ENCODE assay signal across 7 cellular contexts in the genomic region with DNA sequence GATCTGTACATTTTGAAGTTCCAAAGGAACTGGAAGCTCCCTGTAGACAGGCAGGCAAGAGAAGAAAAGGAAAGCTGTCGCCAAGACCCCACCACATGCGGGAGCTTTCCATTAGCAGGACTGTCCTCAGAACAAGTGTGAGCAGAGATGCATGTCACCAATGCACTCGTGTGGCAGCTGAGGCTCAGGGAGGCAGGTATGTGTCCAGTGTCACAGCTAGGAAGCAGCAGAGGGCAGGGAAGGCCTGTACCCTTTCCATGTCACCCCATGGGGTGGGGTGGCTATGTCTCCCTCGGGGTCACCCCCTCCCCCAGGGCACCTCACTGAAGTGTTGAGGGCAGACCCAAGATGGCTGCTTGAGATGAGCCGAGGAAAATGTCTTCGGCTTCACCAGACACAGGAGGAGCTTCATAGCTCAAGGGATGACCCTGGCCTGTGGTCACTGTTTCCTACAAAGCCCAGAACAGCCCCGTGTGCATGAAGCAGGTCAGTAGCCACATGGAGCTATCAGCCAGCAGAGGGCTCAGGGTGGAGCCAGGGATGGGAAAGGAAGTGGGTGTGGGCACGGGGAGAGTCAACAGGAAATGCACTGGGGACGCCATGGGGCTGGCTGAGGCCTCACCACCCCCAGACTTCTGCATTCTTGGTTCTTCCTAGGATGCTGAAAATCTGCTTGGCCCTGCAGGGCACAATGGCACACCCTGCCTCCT.
DNase-seq lines count a peak whose midpoint lies in the region; ATAC-seq lines count a peak whose summit lies in the region.

No MANE protein-coding gene starts in this region.

- H3K4me1 Mint-ChIP-seq in activated naive CD8-positive, alpha-beta T cell treated with anti-CD3 and anti-CD28 coated beads, Interleukin-2, amount 50 U/mL, for 24 hours: peaks cover 82% of the 10 kb centered on the region

- H3K4me3 ChIP-seq in SJSA1: no peak overlapping the region

- 0 out of 2 replicates have a peak overlapping the region, but pooled peaks have one; percentile 32 for H3K27ac ChIP-seq in SJSA1

- peak; percentile 67 for ATAC-seq in GM18517 (IDR thresholded peaks at IDR 0.05; ENCODE audit: unreplicated experiment)
- peak; percentile 55 for ATAC-seq in HG02938 (IDR thresholded peaks at IDR 0.05; ENCODE audit: unreplicated experiment)
- ATAC-seq in activated naive CD8-positive, alpha-beta T cell treated with anti-CD3 and anti-CD28 coated beads, Interleukin-2, amount 50 U/mL, for 24 hours: peak; percentile 73
- no peak for ATAC-seq in HG03439 (IDR thresholded peaks at IDR 0.05; ENCODE audit: unreplicated experiment)

- H3K36me3 Mint-ChIP-seq in activated naive CD8-positive, alpha-beta T cell treated with anti-CD3 and anti-CD28 coated beads, Interleukin-2, amount 50 U/mL, for 24 hours (ENCODE audit: low read depth): no peaks in the 10 kb centered on the region

- DNase-seq in SJSA1 (ENCODE audit: low read depth in 1 of 2, low spot score in 2 of 2) (peak; percentile 28 to 61), iPS-NIHi7 (ENCODE audit: extremely low spot score) (peak; percentile 59)
- DNase-seq in activated naive CD8-positive, alpha-beta T cell treated with anti-CD3 and anti-CD28 coated beads, Interleukin-2, amount 50 U/mL, for 24 hours: peak; percentile 61
- DNase-seq in stimulated activated CD4-positive, alpha-beta T cell treated with anti-CD3 and anti-CD28 coated beads, Interleukin-4, amount 100 ng/mL, for 24 hours: peak; percentile 67

- peak overlapping the region; percentile 62 for H3K27ac Mint-ChIP-seq in activated naive CD8-positive, alpha-beta T cell treated with anti-CD3 and anti-CD28 coated beads, Interleukin-2, amount 50 U/mL, for 24 hours

- H3K27me3 Mint-ChIP-seq in activated naive CD8-positive, alpha-beta T cell treated with anti-CD3 and anti-CD28 coated beads, Interleukin-2, amount 50 U/mL, for 24 hours: no peaks in the 10 kb centered on the region

- no peaks in the 10 kb centered on the region for H3K36me3 ChIP-seq in SJSA1

- H3K27me3 ChIP-seq in SJSA1 (replicated peaks): no peaks in the 10 kb centered on the region

- H3K9me3 Mint-ChIP-seq in activated naive CD8-positive, alpha-beta T cell treated with anti-CD3 and anti-CD28 coated beads, Interleukin-2, amount 50 U/mL, for 24 hours: no peaks in the 10 kb centered on the region

- H3K4me3 Mint-ChIP-seq in activated naive CD8-positive, alpha-beta T cell treated with anti-CD3 and anti-CD28 coated beads, Interleukin-2, amount 50 U/mL, for 24 hours: no peak overlapping the region

- H3K4me1 ChIP-seq in SJSA1 (replicated peaks): peaks cover 20% of the 10 kb centered on the region

- no peaks in the 10 kb centered on the region; the same call in 1 of the 2 replicates for H3K9me3 ChIP-seq in SJSA1 (replicated peaks)
